In the genomic region with DNA sequence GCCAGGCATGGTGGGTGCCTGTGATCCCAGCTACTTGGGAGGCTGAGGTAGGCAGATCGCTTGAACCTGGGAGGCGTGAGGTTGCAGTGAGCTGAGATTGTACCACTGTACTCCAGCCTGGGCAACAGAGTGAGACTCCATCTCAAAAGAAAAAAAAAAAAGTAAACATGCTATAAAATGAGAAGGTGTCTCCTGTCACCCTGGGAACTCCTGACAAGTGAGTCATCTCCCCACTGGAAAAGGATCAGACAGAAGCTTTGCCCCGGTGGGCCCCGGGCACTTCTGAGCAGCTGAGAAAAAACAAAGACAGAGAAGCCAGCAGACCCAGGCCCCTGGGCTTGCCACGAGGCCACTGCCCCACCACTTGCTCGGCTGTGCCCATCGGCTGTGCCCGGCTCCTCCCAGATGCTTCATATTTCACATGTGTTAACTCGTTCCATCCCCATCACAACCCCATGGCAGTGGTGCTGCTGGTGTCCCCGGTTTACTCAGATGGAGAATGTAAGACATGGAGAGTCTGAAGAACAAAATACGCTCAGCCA, we compare ENCODE assay signal across 12 cellular contexts. TPM values are rescaled to one million over a fixed set of nuclear protein-coding genes. Genes with fewer than 3 reads are reported as not detected.
A peak's percentile ranks its signal among the peaks of the same experiment; 100 is the strongest.
DNase-seq lines count a peak whose midpoint lies in the region; ATAC-seq and TF ChIP-seq lines count a peak whose summit lies in the region.
"Had no signal": no experiment of that assay in that cellular context is flagged by ENCODE, and none has a peak within 500 bp of the region (broad histone marks: within the 10 kb centered on the region; RNA-seq: fewer than 3 reads in every experiment).

No MANE protein-coding gene starts in this region.

- H3K27ac ChIP-seq in brain microvascular endothelial cell, result peak overlapping the region; percentile 96
- H3K27ac ChIP-seq: BLaER1, sigmoid colon had no signal

- H3K4me3 ChIP-seq in brain microvascular endothelial cell (ENCODE audit: low read depth, low read length), result no peak overlapping the region
- H3K4me3 ChIP-seq: BLaER1, sigmoid colon had no signal

- TF ChIP-seq CTCF in brain microvascular endothelial cell (IDR thresholded peaks at IDR 0.05; ENCODE audit: low read depth, low read length, missing control alignments), result no peak

- DNase-seq in AG08396 (ENCODE audit: low spot score) (peak; percentile 58), HT1080 (ENCODE audit: low read depth) (peak; percentile 87), brain microvascular endothelial cell (peak; percentile 58), kidney glomerular epithelial cell (lab: John Stamatoyannopoulos, UW) (peak; percentile 11), RKO (ENCODE audit: low spot score) (no peak), NCI-H524 (lab: John Stamatoyannopoulos, UW) (no peak), left cardiac atrium (no peak)
- DNase-seq: activated CD8-positive, alpha-beta T cell treated with anti-CD3 and anti-CD28 coated beads, Interleukin-2, amount 10 ng/mL, durations not matched to agents 7 days and 5 days; NCI-H2029; sigmoid colon had no signal

- intact Hi-C loops in left cardiac atrium (cut with DNase I), result no loop called here

- H3K36me3 ChIP-seq in brain microvascular endothelial cell (replicated peaks), result no peaks in the 10 kb centered on the region

- in situ Hi-C loops in brain microvascular endothelial cell (cut with HindIII; ENCODE audit: low pct_ligation_motif_present, low sequenced_read_pairs), result loop anchor here (25.0 kb wide), 1 partner anchor 180 kb away; no protein-coding TSS in a partner anchor

- no peak for ATAC-seq in left cardiac atrium
- ATAC-seq in GM21447 (IDR thresholded peaks at IDR 0.05; ENCODE audit: unreplicated experiment), result no peak
- ATAC-seq: activated CD8-positive, alpha-beta T cell treated with anti-CD3 and anti-CD28 coated beads, Interleukin-2, amount 10 ng/mL, durations not matched to agents 7 days and 5 days had no signal

- no peaks in the 10 kb centered on the region for H3K27me3 ChIP-seq in brain microvascular endothelial cell (replicated peaks)
- H3K27me3 ChIP-seq: BLaER1, sigmoid colon had no signal

RNA-seq across cellular contexts. Expression of a gene that starts 22.3 kb away (rescaled TPM):
- total RNA-seq in HT1080 (2014; rRNA removed; shearing (Covaris generic)), result 0.39 and 0.97 TPM in 2 replicates
- polyA plus RNA-seq in HT1080 (2015; cell fraction: cytosol; rRNA removed), result 3.2 and 5.3 TPM in 2 replicates
- 1.8 and 2.2 TPM in 2 replicates for polyA plus RNA-seq in HT1080 (2015; cell fraction: nucleus; rRNA removed)
- total RNA-seq in left cardiac atrium, result 1 to 10 TPM; 4.2 to 5.7 TPM

RNA-seq across cellular contexts. Expression of a gene that starts 43.6 kb away (rescaled TPM):
- total RNA-seq in HT1080 (2014; rRNA removed; shearing (Covaris generic)), result 0.14 and 0.50 TPM in 2 replicates
- 1.5 and 2.2 TPM in 2 replicates for polyA plus RNA-seq in HT1080 (2015; cell fraction: cytosol; rRNA removed)
- 0.30 and 0.49 TPM in 2 replicates for polyA plus RNA-seq in HT1080 (2015; cell fraction: nucleus; rRNA removed)
- not detected for total RNA-seq in left cardiac atrium
- total RNA-seq: sigmoid colon had no signal

RNA-seq across cellular contexts. Expression of a gene that starts 52.0 kb away (rescaled TPM):
- total RNA-seq in HT1080 (2014; rRNA removed; shearing (Covaris generic)), result 47.9 and 53.9 TPM in 2 replicates
- 64.3 and 71.1 TPM in 2 replicates for polyA plus RNA-seq in HT1080 (2015; cell fraction: cytosol; rRNA removed)
- 111 and 115 TPM in 2 replicates for polyA plus RNA-seq in HT1080 (2015; cell fraction: nucleus; rRNA removed)
- 10 to 100 TPM; 55.8 to 62.9 TPM for total RNA-seq in left cardiac atrium

Comparison
In these comparisons a context has a peak if more than half of its experiments do, and no peak if none do; other contexts are left out.
1. DNase-seq: peak in AG08396 (single experiment), HT1080 (single experiment), brain microvascular endothelial cell (single experiment) and kidney glomerular epithelial cell (single experiment); none in RKO (single experiment), NCI-H524 (0 of 2) and left cardiac atrium (single experiment).